ENCODE assay signal across 8 cellular contexts in genomic region chr1:44355582-44356305, GRCh38. TPM values are rescaled to one million over a fixed set of nuclear protein-coding genes. Genes with fewer than 3 reads are reported as not detected.
A peak's percentile ranks its signal among the peaks of the same experiment; 100 is the strongest.
DNase-seq lines count a peak whose midpoint lies in the region; ATAC-seq and TF ChIP-seq lines count a peak whose summit lies in the region.

No MANE protein-coding gene starts in this region.

- H3K23ac ChIP-seq in trophoblast cell (ENCODE audit: low read length), result no peak overlapping the region

- intact Hi-C loops in mucosa of descending colon (cut with DNase I, micrococcal nuclease), result no loop called here

- H4K91ac ChIP-seq in trophoblast cell (ENCODE audit: low read depth, low read length), result peak overlapping the region; percentile 25

- peaks cover 4% of the 10 kb centered on the region for H3K79me2 ChIP-seq in trophoblast cell (ENCODE audit: control insufficient read depth, insufficient read depth, low read length, poor library complexity)

- WGBS in trophoblast cell (ENCODE audit: extremely low coverage, insufficient coverage, insufficient read length), result no CpG with 5 or more reads among the region's 12 CpGs

- H3K18ac ChIP-seq in trophoblast cell (ENCODE audit: low read length), result no peak overlapping the region

- H3K27ac ChIP-seq in duodenal mucosa (ENCODE audit: low read depth, low read length) (no peak overlapping the region), trophoblast cell (ENCODE audit: low read depth, low read length) (no peak overlapping the region)

- H3K9ac ChIP-seq in duodenal mucosa (ENCODE audit: low read depth in 1 of 2, low read length in 2 of 2), result no peak overlapping the region
- no peak overlapping the region for H3K9ac ChIP-seq in trophoblast cell (ENCODE audit: low read length)

- no peak for TF ChIP-seq CTCF in mucosa of descending colon (IDR thresholded peaks at IDR 0.05)

- H3K36me3 ChIP-seq in duodenal mucosa (ENCODE audit: control insufficient read depth in 1 of 2, insufficient read depth in 2 of 2, low read length in 2 of 2) (no peaks in the 10 kb centered on the region), trophoblast cell (ENCODE audit: control insufficient read depth in 1 of 2, insufficient read depth in 2 of 2, low read length in 2 of 2) (no peaks in the 10 kb centered on the region), mucosa of descending colon (ENCODE audit: low read depth) (no peaks in the 10 kb centered on the region)

- H2BK5ac ChIP-seq in trophoblast cell (ENCODE audit: low read depth, low read length, poor library complexity), result no peak overlapping the region

- peak; percentile 60 for DNase-seq in NCI-H510A (lab: John Stamatoyannopoulos, UW)
- no peak for DNase-seq in trophoblast cell
- no peak for DNase-seq in C1 segment of cervical spinal cord (lab: John Stamatoyannopoulos, UW)
- no peak for DNase-seq in cortex of kidney (lab: John Stamatoyannopoulos, UW)
- no peak for DNase-seq in OCI-M2 (lab: John Stamatoyannopoulos, UW; ENCODE audit: unreplicated experiment)
- DNase-seq in mucosa of descending colon, result no peak

- no peaks in the 10 kb centered on the region for H3K27me3 ChIP-seq in duodenal mucosa (ENCODE audit: control insufficient read depth in 1 of 2, insufficient read depth in 2 of 2, low read length in 2 of 2)
- H3K27me3 ChIP-seq in trophoblast cell (ENCODE audit: insufficient read depth, low read length), result no peaks in the 10 kb centered on the region

- H3K14ac ChIP-seq in trophoblast cell (ENCODE audit: low read length), result peak overlapping the region; percentile 26

- H2BK12ac ChIP-seq in trophoblast cell (ENCODE audit: low read length), result no peak overlapping the region

- H4K8ac ChIP-seq in trophoblast cell (ENCODE audit: low read depth, low read length), result peak overlapping the region; percentile 67

- peaks cover 4% of the 10 kb centered on the region for H3K79me1 ChIP-seq in trophoblast cell (ENCODE audit: low read length)

- H3K9me3 ChIP-seq in duodenal mucosa (ENCODE audit: control insufficient read depth in 1 of 2, low read length in 2 of 2) (no peaks in the 10 kb centered on the region), trophoblast cell (ENCODE audit: insufficient read depth, low read depth, low read length) (peaks cover 2% of the 10 kb centered on the region), mucosa of descending colon (no peaks in the 10 kb centered on the region)

- peak overlapping the region; percentile 85 for H4K12ac ChIP-seq in trophoblast cell (ENCODE audit: low read depth, low read length)

- peak overlapping the region; percentile 86 for H2AFZ ChIP-seq in trophoblast cell (ENCODE audit: insufficient read depth, low read length, poor library complexity)

- no peak for ATAC-seq in mucosa of descending colon

- H3K4ac ChIP-seq in trophoblast cell (ENCODE audit: low read depth, low read length), result no peak overlapping the region

- H3K4me2 ChIP-seq in trophoblast cell (ENCODE audit: low read length), result peak overlapping the region; percentile 42

- H3K4me1 ChIP-seq in duodenal mucosa (ENCODE audit: control insufficient read depth in 1 of 2, insufficient read depth in 2 of 2, low read length in 2 of 2), result peaks cover 8 to 17% of the 10 kb centered on the region in 2 donors
- H3K4me1 ChIP-seq in trophoblast cell (ENCODE audit: control insufficient read depth in 1 of 2, insufficient read depth in 2 of 2, low read length in 2 of 2), result peaks cover 4 to 9% of the 10 kb centered on the region in 2 experiments
- H3K4me1 ChIP-seq in mucosa of descending colon (ENCODE audit: low read depth), result peaks cover 16% of the 10 kb centered on the region

- H3K4me3 ChIP-seq in GM08714 (ENCODE audit: low read length) (peak overlapping the region; percentile 10; the same call in 1 of the 2 replicates), duodenal mucosa (ENCODE audit: low read depth in 1 of 2, low read length in 2 of 2) (peak overlapping the region; percentile 61 to 78), trophoblast cell (ENCODE audit: low read depth, low read length) (no peak overlapping the region), mucosa of descending colon (no peak overlapping the region)

- no peak overlapping the region for H2AK5ac ChIP-seq in trophoblast cell (ENCODE audit: low read length)

- H2BK120ac ChIP-seq in trophoblast cell (ENCODE audit: insufficient read depth, low read length, poor library complexity), result no peak overlapping the region

RNA-seq across cellular contexts. Expression of gene ERI3, which starts 0.7 kb away (rescaled TPM):
- 32.7 and 33.3 TPM in 2 replicates for polyA plus RNA-seq in trophoblast cell (2013)
- total RNA-seq in mucosa of descending colon, result 10 to 100 TPM; 35.6 to 42.1 (median 36.4) TPM

RNA-seq across cellular contexts. Expression of gene RNF220, which starts 49.3 kb away (rescaled TPM):
- polyA plus RNA-seq in trophoblast cell (2013), result 44.6 and 48.5 TPM in 2 replicates
- 10 to 100 TPM; 61.9 to 83.9 (median 72.7) TPM for total RNA-seq in mucosa of descending colon

Comparison
In these comparisons a context has a peak if more than half of its experiments do, and no peak if none do; other contexts are left out.
1. H3K4me3 ChIP-seq: peak in GM08714 (single experiment) and duodenal mucosa (2 of 2); none in trophoblast cell (single experiment) and mucosa of descending colon (single experiment).